Comparison of ENCODE assay signal across 20 cellular contexts in genomic region chr4:67083496-67083895, GRCh38.
"Had no signal": no experiment of that assay in that cellular context is flagged by ENCODE, and none has a peak within 500 bp of the region (broad histone marks: within the 10 kb centered on the region; RNA-seq: fewer than 3 reads in every experiment).

No MANE protein-coding gene starts in this region.

- H3K36me3 Mint-ChIP-seq: activated CD4-positive, alpha-beta memory T cell treated with anti-CD3 and anti-CD28 coated beads for 36 hours; activated naive CD4-positive, alpha-beta T cell treated with anti-CD3 and anti-CD28 coated beads, Interleukin-2, amount 50 U/mL, for 72 hours; mesothelial cell of epicardium; stimulated activated naive B cell treated with anti-CD40 and anti-IgM and Interleukin-4, amounts not matched to agents 10 μg/mL and 1 μg/mL and 100 μg/mL, for 72 hours; T-cell had no signal

- H3K4me3 ChIP-seq: adrenal gland, breast epithelium, coronary artery, gastroesophageal sphincter, lung, tibial nerve had no signal

- H3K36me3 ChIP-seq: adrenal gland, breast epithelium, gastroesophageal sphincter, tibial nerve had no signal

- H3K4me3 Mint-ChIP-seq: activated B cell treated with CpG ODN at 0.5 μM for 24 hours; activated CD4-positive, alpha-beta memory T cell treated with anti-CD3 and anti-CD28 coated beads for 36 hours; activated T-helper 1 cell treated with anti-CD3 and anti-CD28 coated beads, Interleukin-12 subunit alpha, Interleukin-12 subunit beta, Interleukin-2, Interleukin-4 antibody, amounts not matched to agents 30 ng/mL and 10 ng/mL and 1 ng/mL, durations not matched to agents 14 hours and 24 hours and 36 hours; mesothelial cell of epicardium; nephron progenitor cell; stimulated activated naive B cell treated with anti-CD40 and anti-IgM and Interleukin-4, amounts not matched to agents 10 μg/mL and 1 μg/mL and 100 μg/mL, for 72 hours; T-cell had no signal

- DNase-seq: activated B cell treated with CpG ODN at 0.5 μM for 24 hours; activated CD4-positive, alpha-beta memory T cell treated with anti-CD3 and anti-CD28 coated beads for 36 hours; activated CD4-positive, alpha-beta T cell treated with anti-CD3 and anti-CD28 coated beads for 4 hours; activated gamma-delta T cell treated with Interleukin-2 at 50 U/mL for 16 hours; activated T-cell treated with anti-CD3 and anti-CD28 coated beads for 4 hours; adrenal gland; effector CD4-positive, alpha-beta T cell; left cardiac atrium; nephron progenitor cell; stimulated activated naive B cell treated with anti-CD40 and anti-IgM and Interleukin-4, amounts not matched to agents 10 μg/mL and 1 μg/mL and 100 μg/mL, for 72 hours; T-cell had no signal

- H3K27ac ChIP-seq: adrenal gland, breast epithelium, coronary artery, gastroesophageal sphincter had no signal

- H3K9me3 ChIP-seq: adrenal gland, breast epithelium, gastroesophageal sphincter, tibial nerve had no signal

- H3K9me3 Mint-ChIP-seq: activated B cell treated with CpG ODN at 0.5 μM for 24 hours; activated CD4-positive, alpha-beta memory T cell treated with anti-CD3 and anti-CD28 coated beads for 36 hours; activated naive CD4-positive, alpha-beta T cell treated with anti-CD3 and anti-CD28 coated beads, Interleukin-2, amount 50 U/mL, for 72 hours; activated T-helper 1 cell treated with anti-CD3 and anti-CD28 coated beads, Interleukin-12 subunit alpha, Interleukin-12 subunit beta, Interleukin-2, Interleukin-4 antibody, amounts not matched to agents 30 ng/mL and 10 ng/mL and 1 ng/mL, durations not matched to agents 14 hours and 24 hours and 36 hours; mesothelial cell of epicardium; nephron progenitor cell; stimulated activated naive B cell treated with anti-CD40 and anti-IgM and Interleukin-4, amounts not matched to agents 10 μg/mL and 1 μg/mL and 100 μg/mL, for 72 hours; T-cell had no signal

- H3K4me1 ChIP-seq: adrenal gland, breast epithelium, gastroesophageal sphincter had no signal

- H3K27ac Mint-ChIP-seq: activated B cell treated with CpG ODN at 0.5 μM for 24 hours; activated CD4-positive, alpha-beta memory T cell treated with anti-CD3 and anti-CD28 coated beads for 36 hours; activated naive CD4-positive, alpha-beta T cell treated with anti-CD3 and anti-CD28 coated beads, Interleukin-2, amount 50 U/mL, for 72 hours; activated T-helper 1 cell treated with anti-CD3 and anti-CD28 coated beads, Interleukin-12 subunit alpha, Interleukin-12 subunit beta, Interleukin-2, Interleukin-4 antibody, amounts not matched to agents 30 ng/mL and 10 ng/mL and 1 ng/mL, durations not matched to agents 14 hours and 24 hours and 36 hours; mesothelial cell of epicardium; nephron progenitor cell; stimulated activated naive B cell treated with anti-CD40 and anti-IgM and Interleukin-4, amounts not matched to agents 10 μg/mL and 1 μg/mL and 100 μg/mL, for 72 hours; T-cell had no signal

- H3K4me1 Mint-ChIP-seq: activated B cell treated with CpG ODN at 0.5 μM for 24 hours; nephron progenitor cell; stimulated activated naive B cell treated with anti-CD40 and anti-IgM and Interleukin-4, amounts not matched to agents 10 μg/mL and 1 μg/mL and 100 μg/mL, for 72 hours; T-cell had no signal

- ATAC-seq: activated naive CD4-positive, alpha-beta T cell treated with anti-CD3 and anti-CD28 coated beads, Interleukin-2, amount 50 U/mL, for 72 hours; esophagus mucosa; gastroesophageal sphincter; left cardiac atrium; stimulated activated naive B cell treated with anti-CD40 and anti-IgM and Interleukin-4, amounts not matched to agents 10 μg/mL and 1 μg/mL and 100 μg/mL, for 72 hours; T-cell had no signal

- H3K27me3 Mint-ChIP-seq: activated B cell treated with CpG ODN at 0.5 μM for 24 hours; activated CD4-positive, alpha-beta memory T cell treated with anti-CD3 and anti-CD28 coated beads for 36 hours; stimulated activated naive B cell treated with anti-CD40 and anti-IgM and Interleukin-4, amounts not matched to agents 10 μg/mL and 1 μg/mL and 100 μg/mL, for 72 hours; T-cell had no signal

- H3K27me3 ChIP-seq: adrenal gland, breast epithelium, gastroesophageal sphincter, tibial nerve had no signal
